9 cellular contexts compared by ENCODE assay signal in genomic region chr14:54691525-54692260, GRCh38.
A peak's percentile ranks its signal among the peaks of the same experiment; 100 is the strongest.
DNase-seq lines count a peak whose midpoint lies in the region; ATAC-seq and TF ChIP-seq lines count a peak whose summit lies in the region.
"Had no signal": no experiment of that assay in that cellular context is flagged by ENCODE, and none has a peak within 500 bp of the region (broad histone marks: within the 10 kb centered on the region; RNA-seq: fewer than 3 reads in every experiment).

No MANE protein-coding gene starts in this region.

- WGBS in esophagus squamous epithelium, 2 donors, result 30 to 43% methylated on average over 4 to 5 of the region's 5 CpGs

- intact Hi-C loops in esophagus squamous epithelium (cut with DNase I), result loop anchor here (5.0 kb wide), 1 partner anchor 124 kb away; the partner anchor contains the start of gene SAMD4A

- H3K4me3 ChIP-seq in CD4-positive, CD25-positive, alpha-beta regulatory T cell (ENCODE audit: low read depth, low read length), result no peak overlapping the region
- no peak overlapping the region for H3K4me3 ChIP-seq in esophagus squamous epithelium

- H3K36me3 Mint-ChIP-seq in CD4-positive, CD25-positive, alpha-beta regulatory T cell, result peaks cover 10% of the 10 kb centered on the region
- no peaks in the 10 kb centered on the region for H3K36me3 Mint-ChIP-seq in activated CD8-positive, alpha-beta memory T cell treated with anti-CD3 and anti-CD28 coated beads, Interleukin-2, amount 10 ng/mL, durations not matched to agents 7 days and 5 days

- H3K4me3 Mint-ChIP-seq in CD4-positive, CD25-positive, alpha-beta regulatory T cell, result no peak overlapping the region
- H3K4me3 Mint-ChIP-seq in activated CD8-positive, alpha-beta memory T cell treated with anti-CD3 and anti-CD28 coated beads, Interleukin-2, amount 10 ng/mL, durations not matched to agents 7 days and 5 days, result no peak overlapping the region
- no peak overlapping the region for H3K4me3 Mint-ChIP-seq in stimulated activated naive CD8-positive, alpha-beta T cell treated with anti-CD3 and anti-CD28 coated beads, Interleukin-15, amount 100 ng/mL, for 72 hours
- H3K4me3 Mint-ChIP-seq: IgD-negative memory B cell had no signal

- peak; percentile 66 to 88 (median 74) for TF ChIP-seq CTCF in esophagus squamous epithelium (IDR thresholded peaks at IDR 0.05)

- TF ChIP-seq POLR2A in esophagus squamous epithelium (IDR thresholded peaks at IDR 0.05), result no peak

- H3K4me1 Mint-ChIP-seq in CD4-positive, CD25-positive, alpha-beta regulatory T cell, result no peaks in the 10 kb centered on the region
- H3K4me1 Mint-ChIP-seq in activated CD8-positive, alpha-beta memory T cell treated with anti-CD3 and anti-CD28 coated beads, Interleukin-2, amount 10 ng/mL, durations not matched to agents 7 days and 5 days, result peaks cover 13% of the 10 kb centered on the region
- H3K4me1 Mint-ChIP-seq in stimulated activated naive CD8-positive, alpha-beta T cell treated with anti-CD3 and anti-CD28 coated beads, Interleukin-15, amount 100 ng/mL, for 72 hours, result peaks cover 38% of the 10 kb centered on the region

- H3K9me3 ChIP-seq in CD4-positive, CD25-positive, alpha-beta regulatory T cell (ENCODE audit: control insufficient read depth in 2 of 2, low read length in 2 of 2), result no peaks in the 10 kb centered on the region
- no peaks in the 10 kb centered on the region for H3K9me3 ChIP-seq in esophagus squamous epithelium

- H3K27ac Mint-ChIP-seq in CD4-positive, CD25-positive, alpha-beta regulatory T cell, result peak overlapping the region in 1 of 3 donors; percentile 72
- no peak overlapping the region for H3K27ac Mint-ChIP-seq in activated CD8-positive, alpha-beta memory T cell treated with anti-CD3 and anti-CD28 coated beads, Interleukin-2, amount 10 ng/mL, durations not matched to agents 7 days and 5 days
- H3K27ac Mint-ChIP-seq in stimulated activated naive CD8-positive, alpha-beta T cell treated with anti-CD3 and anti-CD28 coated beads, Interleukin-15, amount 100 ng/mL, for 72 hours, result no peak overlapping the region
- H3K27ac Mint-ChIP-seq: IgD-negative memory B cell had no signal

- DNase-seq in CD4-positive, CD25-positive, alpha-beta regulatory T cell, result peak; percentile 7 to 65 (median 31)
- DNase-seq in H4 (ENCODE audit: low spot score) (peak; percentile 65), NCI-H510A (lab: John Stamatoyannopoulos, UW) (peak; percentile 24), esophagus squamous epithelium (lab: John Stamatoyannopoulos, UW) (no peak), myocyte (ENCODE audit: low read depth) (peak; percentile 85)
- peak; percentile 72 for DNase-seq in activated CD8-positive, alpha-beta memory T cell treated with anti-CD3 and anti-CD28 coated beads, Interleukin-2, amount 10 ng/mL, durations not matched to agents 7 days and 5 days
- peak; percentile 16 to 55 for DNase-seq in stimulated activated naive CD8-positive, alpha-beta T cell treated with anti-CD3 and anti-CD28 coated beads, Interleukin-15, amount 100 ng/mL, for 72 hours

- peak in 1 of 2 donors; percentile 58 for ATAC-seq in CD4-positive, CD25-positive, alpha-beta regulatory T cell (ENCODE audit: low read depth in 2 of 2)
- ATAC-seq in activated CD8-positive, alpha-beta memory T cell treated with anti-CD3 and anti-CD28 coated beads, Interleukin-2, amount 10 ng/mL, durations not matched to agents 7 days and 5 days, result peak; percentile 75
- peak; percentile 72 for ATAC-seq in stimulated activated naive CD8-positive, alpha-beta T cell treated with anti-CD3 and anti-CD28 coated beads, Interleukin-15, amount 100 ng/mL, for 72 hours
- ATAC-seq in HG03565 (IDR thresholded peaks at IDR 0.05; ENCODE audit: unreplicated experiment), result no peak

- no peaks in the 10 kb centered on the region for H3K27me3 ChIP-seq in CD4-positive, CD25-positive, alpha-beta regulatory T cell (ENCODE audit: control insufficient read depth, insufficient read depth, low read length)
- H3K27me3 ChIP-seq in esophagus squamous epithelium, result no peaks in the 10 kb centered on the region

- no peak overlapping the region for H3K27ac ChIP-seq in CD4-positive, CD25-positive, alpha-beta regulatory T cell (ENCODE audit: insufficient read depth, low read length, poor library complexity, severe bottlenecking)
- H3K27ac ChIP-seq in esophagus squamous epithelium, result peak overlapping the region in 1 of 4 donors; percentile 7

- no peaks in the 10 kb centered on the region for H3K9me3 Mint-ChIP-seq in CD4-positive, CD25-positive, alpha-beta regulatory T cell
- H3K9me3 Mint-ChIP-seq in activated CD8-positive, alpha-beta memory T cell treated with anti-CD3 and anti-CD28 coated beads, Interleukin-2, amount 10 ng/mL, durations not matched to agents 7 days and 5 days (ENCODE audit: low read depth), result no peaks in the 10 kb centered on the region
- no peaks in the 10 kb centered on the region for H3K9me3 Mint-ChIP-seq in stimulated activated naive CD8-positive, alpha-beta T cell treated with anti-CD3 and anti-CD28 coated beads, Interleukin-15, amount 100 ng/mL, for 72 hours
- H3K9me3 Mint-ChIP-seq: IgD-negative memory B cell had no signal

- H3K27me3 Mint-ChIP-seq in CD4-positive, CD25-positive, alpha-beta regulatory T cell, result no peaks in the 10 kb centered on the region
- peaks cover 78% of the 10 kb centered on the region for H3K27me3 Mint-ChIP-seq in activated CD8-positive, alpha-beta memory T cell treated with anti-CD3 and anti-CD28 coated beads, Interleukin-2, amount 10 ng/mL, durations not matched to agents 7 days and 5 days
- H3K27me3 Mint-ChIP-seq in stimulated activated naive CD8-positive, alpha-beta T cell treated with anti-CD3 and anti-CD28 coated beads, Interleukin-15, amount 100 ng/mL, for 72 hours, result peaks cover 42% of the 10 kb centered on the region
- H3K27me3 Mint-ChIP-seq: IgD-negative memory B cell had no signal

- no peaks in the 10 kb centered on the region for H3K4me1 ChIP-seq in CD4-positive, CD25-positive, alpha-beta regulatory T cell (ENCODE audit: control insufficient read depth, insufficient read depth, low read length, poor library complexity, severe bottlenecking)
- peaks cover 0 to 24% (median 2%) of the 10 kb centered on the region in 3 donors for H3K4me1 ChIP-seq in esophagus squamous epithelium

- H3K36me3 ChIP-seq in CD4-positive, CD25-positive, alpha-beta regulatory T cell (ENCODE audit: control insufficient read depth, insufficient read depth, low read length), result no peaks in the 10 kb centered on the region
- H3K36me3 ChIP-seq in esophagus squamous epithelium, result no peaks in the 10 kb centered on the region

- CTCF ChIA-PET in activated CD8-positive, alpha-beta memory T cell treated with anti-CD3 and anti-CD28 coated beads, Interleukin-2, amount 10 ng/mL, durations not matched to agents 7 days and 5 days (lab: Charles Lee), result interaction anchor here (0.6 to 4.6 kb wide), 25 partner anchors 11 to 309 kb away, joined by 3 to 50 read pairs (median 4); partner anchors contain the start of genes CGRRF1 and SAMD4A
